11 cellular contexts compared by ENCODE assay signal in the genomic region with DNA sequence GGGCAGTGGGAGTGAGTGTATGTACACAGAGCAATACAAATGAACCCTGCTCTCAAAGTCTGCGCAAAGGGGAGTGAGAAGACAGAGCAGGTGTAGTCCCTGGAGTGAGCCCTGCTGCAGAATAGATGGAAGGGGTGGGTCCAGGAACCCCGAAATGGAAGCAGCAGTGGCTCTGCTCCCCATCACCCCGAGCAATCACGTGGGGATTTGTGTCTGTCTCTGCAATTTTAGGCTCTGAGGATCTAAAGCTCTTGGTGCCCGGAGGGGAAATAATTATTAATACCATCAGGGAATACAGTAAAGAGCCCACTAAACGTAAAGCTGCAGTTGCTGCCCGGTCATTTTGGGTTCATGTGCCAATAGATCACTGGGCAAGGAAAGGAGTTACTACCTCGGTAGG.
"Had no signal": no experiment of that assay in that cellular context is flagged by ENCODE, and none has a peak within 500 bp of the region (broad histone marks: within the 10 kb centered on the region; RNA-seq: fewer than 3 reads in every experiment).

No MANE protein-coding gene starts in this region.

- H3K4me3 Mint-ChIP-seq: activated naive CD4-positive, alpha-beta T cell treated with anti-CD3 and anti-CD28 coated beads, Interleukin-2, amount 50 U/mL, for 24 hours; dendritic cell treated with granulocyte-macrophage colony-stimulating factor and Interleukin-4, amounts not matched to agents 40 ng/mL and 50 ng/mL, for 4 days; stimulated activated naive CD8-positive, alpha-beta T cell treated with anti-CD3 and anti-CD28 coated beads, Interleukin-15, Interleukin-2, amounts not matched to agents 100 ng/mL and 50 ng/mL, for 24 hours had no signal

- H3K36me3 Mint-ChIP-seq: activated naive CD4-positive, alpha-beta T cell treated with anti-CD3 and anti-CD28 coated beads, Interleukin-2, amount 50 U/mL, for 24 hours; immature natural killer cell had no signal

- H3K27ac Mint-ChIP-seq: activated naive CD4-positive, alpha-beta T cell treated with anti-CD3 and anti-CD28 coated beads, Interleukin-2, amount 50 U/mL, for 24 hours; dendritic cell treated with granulocyte-macrophage colony-stimulating factor and Interleukin-4, amounts not matched to agents 40 ng/mL and 50 ng/mL, for 4 days; stimulated activated naive CD8-positive, alpha-beta T cell treated with anti-CD3 and anti-CD28 coated beads, Interleukin-15, Interleukin-2, amounts not matched to agents 100 ng/mL and 50 ng/mL, for 24 hours had no signal

- DNase-seq: activated CD4-positive, alpha-beta T cell treated with anti-CD3 and anti-CD28 coated beads for 48 hours; activated effector memory CD4-positive, alpha-beta T cell treated with Interleukin-2 at 50 U/mL for 16 hours; central memory CD4-positive, alpha-beta T cell; immature natural killer cell; mammary epithelial cell; stimulated activated CD4-positive, alpha-beta T cell treated with anti-CD3 and anti-CD28 coated beads, Interleukin-2, amount 100 ng/mL, for 48 hours; T1000; WERI-Rb-1 had no signal

- H3K27me3 Mint-ChIP-seq: activated naive CD4-positive, alpha-beta T cell treated with anti-CD3 and anti-CD28 coated beads, Interleukin-2, amount 50 U/mL, for 24 hours had no signal

- H3K9me3 Mint-ChIP-seq: activated naive CD4-positive, alpha-beta T cell treated with anti-CD3 and anti-CD28 coated beads, Interleukin-2, amount 50 U/mL, for 24 hours; dendritic cell treated with granulocyte-macrophage colony-stimulating factor and Interleukin-4, amounts not matched to agents 40 ng/mL and 50 ng/mL, for 4 days; immature natural killer cell; stimulated activated naive CD8-positive, alpha-beta T cell treated with anti-CD3 and anti-CD28 coated beads, Interleukin-15, Interleukin-2, amounts not matched to agents 100 ng/mL and 50 ng/mL, for 24 hours had no signal
